In the genomic region with DNA sequence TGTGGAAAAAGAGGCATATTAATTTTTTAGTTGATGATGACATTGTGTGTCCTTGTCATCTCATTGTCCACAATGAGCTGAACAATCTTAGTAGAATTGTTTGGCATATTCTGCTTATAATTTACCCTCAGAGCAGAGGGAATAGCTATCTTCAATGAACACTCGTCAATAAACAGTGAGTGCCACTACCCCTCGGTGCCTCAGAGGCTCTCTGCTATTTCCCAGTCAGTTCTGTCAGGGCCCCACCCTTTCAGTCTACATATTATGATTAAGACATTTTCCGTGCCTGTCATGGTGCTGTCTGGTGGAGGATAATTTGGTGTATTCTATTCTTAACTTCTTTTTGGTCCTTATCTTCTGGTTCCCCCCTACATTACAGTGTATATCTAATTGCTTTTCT, we compare ENCODE assay signal across 14 cellular contexts. TPM values are rescaled to one million over a fixed set of nuclear protein-coding genes. Genes with fewer than 3 reads are reported as not detected.
DNase-seq lines count a peak whose midpoint lies in the region; ATAC-seq and TF ChIP-seq lines count a peak whose summit lies in the region.
"Had no signal": no experiment of that assay in that cellular context is flagged by ENCODE, and none has a peak within 500 bp of the region (broad histone marks: within the 10 kb centered on the region; RNA-seq: fewer than 3 reads in every experiment).

No MANE protein-coding gene starts in this region.

- H3K27me3 Mint-ChIP-seq in activated B cell treated with CpG ODN at 0.5 μM for 24 hours, result no peaks in the 10 kb centered on the region
- H3K27me3 Mint-ChIP-seq in naive B cell, result no peaks in the 10 kb centered on the region

- no peak overlapping the region for H3K4me3 Mint-ChIP-seq in activated B cell treated with CpG ODN at 0.5 μM for 24 hours
- no peak overlapping the region for H3K4me3 Mint-ChIP-seq in naive B cell

- H3K27ac Mint-ChIP-seq in activated B cell treated with CpG ODN at 0.5 μM for 24 hours, result peak overlapping the region; percentile 72
- peak overlapping the region in 5 of 6 donors; percentile 2 to 91 (median 88) for H3K27ac Mint-ChIP-seq in naive B cell

- TF ChIP-seq CTCF in activated B cell treated with CpG ODN at 0.5 μM for 24 hours (IDR thresholded peaks at IDR 0.05), result no peak

- POLR2A ChIA-PET in activated B cell treated with CpG ODN at 0.5 μM for 24 hours (lab: Charles Lee), result no interaction called here

- intact Hi-C loops in activated B cell treated with CpG ODN at 0.5 μM for 24 hours (cut with micrococcal nuclease), result no loop called here

- ATAC-seq in activated B cell treated with CpG ODN at 0.5 μM for 24 hours (ENCODE audit: low read depth) (no peak), naive B cell (ENCODE audit: low read depth in 2 of 2) (no peak), HG03196 (IDR thresholded peaks at IDR 0.05; ENCODE audit: unreplicated experiment) (no peak), HG02571 (IDR thresholded peaks at IDR 0.05; ENCODE audit: unreplicated experiment) (no peak)

- H3K9me3 Mint-ChIP-seq in activated B cell treated with CpG ODN at 0.5 μM for 24 hours (no peaks in the 10 kb centered on the region), naive B cell (no peaks in the 10 kb centered on the region)

- peaks cover 10% of the 10 kb centered on the region for H3K4me1 Mint-ChIP-seq in activated B cell treated with CpG ODN at 0.5 μM for 24 hours
- peaks cover 5 to 10% (median 7%) of the 10 kb centered on the region in 3 donors for H3K4me1 Mint-ChIP-seq in naive B cell

- CTCF ChIA-PET in activated B cell treated with CpG ODN at 0.5 μM for 24 hours (lab: Charles Lee), result interaction anchor here (1.6 kb wide), 1 partner anchor 8 kb away, joined by 3 read pairs; no protein-coding TSS in a partner anchor

- peaks cover 26% of the 10 kb centered on the region for H3K36me3 Mint-ChIP-seq in activated B cell treated with CpG ODN at 0.5 μM for 24 hours (ENCODE audit: low read depth)
- peaks cover 5 to 7% of the 10 kb centered on the region in 2 donors for H3K36me3 Mint-ChIP-seq in naive B cell

- peak; percentile 29 to 54 for DNase-seq in NOMO-1 (lab: John Stamatoyannopoulos, UW; ENCODE audit: unreplicated experiment in 2 of 2)
- DNase-seq in NOMO-1 treated with dmso at 0.1 percent for 144 hours (lab: John Stamatoyannopoulos, UW; ENCODE audit: unreplicated experiment), result no peak
- DNase-seq in MV-4-11 (lab: John Stamatoyannopoulos, UW), result peak; percentile 35
- no peak for DNase-seq in activated B cell treated with CpG ODN at 0.5 μM for 24 hours
- no peak for DNase-seq in naive B cell
- no peak for DNase-seq in hepatic stellate cell (ENCODE audit: low spot score)
- DNase-seq: 8988T, GM23248, NCI-H1417 treated with DMSO at 0.1 percent for 48 hours, NCI-H2029, NCI-H2171 treated with DMSO at 0.1 percent for 48 hours, NCI-H774 had no signal

RNA-seq across cellular contexts. Expression of a gene that starts 31.2 kb away (rescaled TPM):
- 29.1 and 30.6 TPM in 2 replicates for total RNA-seq in activated B cell treated with CpG ODN at 0.5 μM for 24 hours
- 10 to 100 TPM; 10.8 to 22.8 (median 13.4) TPM for polyA plus RNA-seq in naive B cell (ENCODE audit: low read depth in 6 of 6)

Comparison
In these comparisons a context has a peak if more than half of its experiments do, and no peak if none do; other contexts are left out.
1. DNase-seq: peak in NOMO-1 (2 of 2) and MV-4-11 (single experiment); none in NOMO-1 treated with dmso at 0.1 percent for 144 hours (single experiment), activated B cell treated with CpG ODN at 0.5 μM for 24 hours (single experiment), naive B cell (single experiment) and hepatic stellate cell (single experiment).